In the genomic region with DNA sequence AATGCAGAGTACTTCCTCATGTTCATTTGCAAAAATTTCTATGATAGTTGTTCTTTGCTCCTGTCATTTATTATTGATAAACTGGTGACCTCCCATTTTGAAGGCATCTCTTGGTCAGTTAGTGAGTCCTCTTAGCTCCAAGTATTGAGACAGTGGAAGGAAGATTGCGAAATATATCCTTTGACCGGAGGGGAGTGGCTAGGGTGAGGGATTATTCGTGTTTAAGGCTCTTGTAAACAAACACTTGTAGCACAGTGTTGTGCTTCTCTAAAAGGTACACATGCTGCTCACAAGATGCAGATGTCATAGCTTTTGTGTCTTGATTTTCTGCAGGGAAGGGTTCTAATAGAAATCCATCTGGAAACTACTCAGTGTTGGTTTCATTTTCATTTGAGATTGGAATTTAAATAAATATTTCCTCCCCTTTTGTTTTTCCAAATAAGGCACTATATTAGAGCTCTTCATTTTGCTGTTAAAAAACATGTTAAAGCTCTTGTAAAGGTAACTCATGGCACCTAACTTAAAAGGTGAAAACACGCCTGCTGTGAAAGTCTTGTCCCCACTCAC, we compare ENCODE assay signal across 9 cellular contexts. TPM values are rescaled to one million over a fixed set of nuclear protein-coding genes. Genes with fewer than 3 reads are reported as not detected.
A peak's percentile ranks its signal among the peaks of the same experiment; 100 is the strongest.
DNase-seq lines count a peak whose midpoint lies in the region; ATAC-seq and TF ChIP-seq lines count a peak whose summit lies in the region.
"Had no signal": no experiment of that assay in that cellular context is flagged by ENCODE, and none has a peak within 500 bp of the region (broad histone marks: within the 10 kb centered on the region; RNA-seq: fewer than 3 reads in every experiment).

No MANE protein-coding gene starts in this region.

- WGBS in stomach, 5 donors, result 23 to 53% (median 40%) methylated on average over 4 of the region's 4 CpGs

- H3K4me1 Mint-ChIP-seq in WTC11, result peaks cover 15% of the 10 kb centered on the region
- H3K4me1 Mint-ChIP-seq in stimulated activated effector memory CD8-positive, alpha-beta T cell treated with anti-CD3 and anti-CD28 coated beads, Interleukin-12 subunit alpha, Interleukin-12 subunit beta, amount 100 ng/mL, for 72 hours, result peaks cover 12% of the 10 kb centered on the region

- H3K36me3 ChIP-seq in stomach, result peaks cover 0 to 7% (median 4%) of the 10 kb centered on the region in 4 donors

- CTCF ChIA-PET in WTC11 (lab: Charles Lee), result no interaction called here

- H3K4me1 ChIP-seq in stomach, result peaks cover 0 to 25% (median 12%) of the 10 kb centered on the region in 4 donors

- no peak overlapping the region for H3K4me3 Mint-ChIP-seq in WTC11
- H3K4me3 Mint-ChIP-seq in stimulated activated effector memory CD8-positive, alpha-beta T cell treated with anti-CD3 and anti-CD28 coated beads, Interleukin-12 subunit alpha, Interleukin-12 subunit beta, amount 100 ng/mL, for 72 hours, result no peak overlapping the region

- no peaks in the 10 kb centered on the region for H3K9me3 ChIP-seq in stomach

- intact Hi-C loops in left cardiac atrium (cut with DNase I), result no loop called here
- intact Hi-C loops in stomach (cut with DNase I; ENCODE audit: low total_unique reads), result no loop called here
- intact Hi-C loops in posterior cingulate gyrus (cut with DNase I), result no loop called here

- no peak for TF ChIP-seq CTCF in WTC11 (IDR thresholded peaks at IDR 0.05)
- no peak for TF ChIP-seq CTCF in stomach (IDR thresholded peaks at IDR 0.05)

- no peaks in the 10 kb centered on the region for H3K9me3 Mint-ChIP-seq in WTC11
- H3K9me3 Mint-ChIP-seq in stimulated activated effector memory CD8-positive, alpha-beta T cell treated with anti-CD3 and anti-CD28 coated beads, Interleukin-12 subunit alpha, Interleukin-12 subunit beta, amount 100 ng/mL, for 72 hours, result no peaks in the 10 kb centered on the region

- H3K27me3 ChIP-seq in stomach, result no peaks in the 10 kb centered on the region

- DNase-seq in DMS53 (lab: John Stamatoyannopoulos, UW), result peak; percentile 38
- DNase-seq in DMS53 treated with DMSO at 0.1 percent for 48 hours (lab: John Stamatoyannopoulos, UW; ENCODE audit: unreplicated experiment), result no peak
- no peak for DNase-seq in WTC11 (ENCODE audit: low spot score)
- no peak for DNase-seq in left cardiac atrium
- no peak for DNase-seq in stomach
- no peak for DNase-seq in posterior cingulate gyrus
- no peak for DNase-seq in stimulated activated effector memory CD8-positive, alpha-beta T cell treated with anti-CD3 and anti-CD28 coated beads, Interleukin-12 subunit alpha, Interleukin-12 subunit beta, amount 100 ng/mL, for 72 hours (ENCODE audit: low spot score in 2 of 2)
- DNase-seq: NCI-H2171 treated with DMSO at 0.1 percent for 48 hours had no signal

- no peak for TF ChIP-seq POLR2A in stomach (IDR thresholded peaks at IDR 0.05)

- H3K27ac ChIP-seq in stomach, result peak overlapping the region in 4 of 5 donors; percentile 27 to 71 (median 50)

- TF ChIP-seq EP300 in stomach (IDR thresholded peaks at IDR 0.05), result no peak

- H3K27me3 Mint-ChIP-seq in WTC11 (ENCODE audit: low read depth), result no peaks in the 10 kb centered on the region

- ATAC-seq in WTC11, result no peak
- peak; percentile 79 to 82 for ATAC-seq in left cardiac atrium
- no peak for ATAC-seq in stimulated activated effector memory CD8-positive, alpha-beta T cell treated with anti-CD3 and anti-CD28 coated beads, Interleukin-12 subunit alpha, Interleukin-12 subunit beta, amount 100 ng/mL, for 72 hours
- no peak for ATAC-seq in HG03175 (IDR thresholded peaks at IDR 0.05; ENCODE audit: unreplicated experiment)

- peak overlapping the region; percentile 20 to 27 (median 22) for H3K4me3 ChIP-seq in stomach

- peaks cover 8% of the 10 kb centered on the region for H3K36me3 Mint-ChIP-seq in WTC11
- H3K36me3 Mint-ChIP-seq in stimulated activated effector memory CD8-positive, alpha-beta T cell treated with anti-CD3 and anti-CD28 coated beads, Interleukin-12 subunit alpha, Interleukin-12 subunit beta, amount 100 ng/mL, for 72 hours, result peaks cover 30% of the 10 kb centered on the region

- POLR2A ChIA-PET in WTC11 (lab: Charles Lee), result interaction anchor here (0.9 kb wide), 1 partner anchor 63 kb away, joined by 3 read pairs; the partner anchor contains the start of gene RBBP7

- H3K27ac Mint-ChIP-seq in WTC11, result peak overlapping the region; percentile 85
- no peak overlapping the region for H3K27ac Mint-ChIP-seq in stimulated activated effector memory CD8-positive, alpha-beta T cell treated with anti-CD3 and anti-CD28 coated beads, Interleukin-12 subunit alpha, Interleukin-12 subunit beta, amount 100 ng/mL, for 72 hours

TF ChIP-seq in WTC11, 78 proteins besides CTCF, POLR2A, EP300 and RAD21:
- TF ChIP-seq ZNF232 (CRISPR knock-in tag; IDR thresholded peaks at IDR 0.05), result no peak
- TF ChIP-seq, protein P1, sequence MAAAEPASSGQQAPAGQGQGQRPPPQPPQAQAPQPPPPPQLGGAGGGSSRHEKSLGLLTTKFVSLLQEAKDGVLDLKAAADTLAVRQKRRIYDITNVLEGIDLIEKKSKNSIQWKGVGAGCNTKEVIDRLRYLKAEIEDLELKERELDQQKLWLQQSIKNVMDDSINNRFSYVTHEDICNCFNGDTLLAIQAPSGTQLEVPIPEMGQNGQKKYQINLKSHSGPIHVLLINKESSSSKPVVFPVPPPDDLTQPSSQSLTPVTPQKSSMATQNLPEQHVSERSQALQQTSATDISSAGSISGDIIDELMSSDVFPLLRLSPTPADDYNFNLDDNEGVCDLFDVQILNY (CRISPR knock-in tag; IDR thresholded peaks at IDR 0.05), result no peak

RNA-seq across cellular contexts. Expression of gene TXLNG, which starts 21.8 kb away (rescaled TPM):
- 30.0 to 31.6 TPM (median 31.1 TPM) in 3 replicates for total RNA-seq in WTC11 (2021)
- total RNA-seq in left cardiac atrium, result 1 to 10 TPM; 6.5 to 9.0 TPM
- total RNA-seq in stomach, result 10 to 100 TPM in 4 of 5 donors, 1 to 10 TPM in 1; 8.7 to 25.7 (median 11.4) TPM
- 1 to 10 TPM; 4.6 to 8.9 (median 7.0) TPM for polyA plus RNA-seq in stomach

Comparison
In these comparisons a context has a peak if more than half of its experiments do, and no peak if none do; other contexts are left out.
1. ATAC-seq: peak in left cardiac atrium (2 of 2); none in WTC11 (single experiment), stimulated activated effector memory CD8-positive, alpha-beta T cell treated with anti-CD3 and anti-CD28 coated beads, Interleukin-12 subunit alpha, Interleukin-12 subunit beta, amount 100 ng/mL, for 72 hours (single experiment) and HG03175 (single experiment).